12 cellular contexts compared by ENCODE assay signal in the genomic region with DNA sequence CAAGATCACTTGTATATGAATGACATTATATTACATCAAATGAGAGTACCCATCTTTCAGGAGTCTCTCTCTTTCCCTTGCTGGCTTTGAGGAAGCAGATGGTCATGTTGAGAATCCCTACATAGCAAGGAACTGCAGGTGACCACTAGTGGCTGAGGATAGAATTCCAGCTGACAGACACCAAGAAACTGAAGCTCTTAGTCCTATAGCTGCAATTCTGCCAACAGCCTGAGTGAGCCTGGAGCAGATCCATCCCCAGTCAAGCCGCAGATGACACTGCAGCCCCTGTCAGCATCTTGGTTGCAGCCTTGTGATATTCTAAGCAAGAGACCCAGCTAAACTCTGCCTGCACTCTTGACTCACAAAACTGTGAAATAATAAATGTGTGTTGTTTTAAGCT.
DNase-seq lines count a peak whose midpoint lies in the region; ATAC-seq and TF ChIP-seq lines count a peak whose summit lies in the region.
"Had no signal": no experiment of that assay in that cellular context is flagged by ENCODE, and none has a peak within 500 bp of the region (broad histone marks: within the 10 kb centered on the region; RNA-seq: fewer than 3 reads in every experiment).

No MANE protein-coding gene starts in this region.

- CTCF ChIA-PET in WTC11 (lab: Charles Lee): interaction anchor here (0.6 to 1.0 kb wide), 4 partner anchors 11 to 512 kb away, joined by 3 to 4 read pairs (median 4); no protein-coding TSS in a partner anchor

- H3K9me3 Mint-ChIP-seq in WTC11 (peaks cover 30% of the 10 kb centered on the region), progenitor cell of endocrine pancreas (ENCODE audit: low read depth) (peaks cover 11% of the 10 kb centered on the region)

- H3K36me3 Mint-ChIP-seq in WTC11 (peaks cover 24% of the 10 kb centered on the region), progenitor cell of endocrine pancreas (ENCODE audit: insufficient read depth) (no peaks in the 10 kb centered on the region)

- intact Hi-C loops in sciatic nerve (cut with DNase I): no loop called here

- H3K4me3 Mint-ChIP-seq in WTC11 (no peak overlapping the region), progenitor cell of endocrine pancreas (ENCODE audit: low read depth) (no peak overlapping the region)

- H3K27me3 Mint-ChIP-seq in WTC11 (ENCODE audit: low read depth): no peaks in the 10 kb centered on the region
- no peaks in the 10 kb centered on the region for H3K27me3 Mint-ChIP-seq in progenitor cell of endocrine pancreas

- peak; percentile 84 for ATAC-seq in WTC11
- no peak for ATAC-seq in sciatic nerve
- no peak for ATAC-seq in GM21423 (IDR thresholded peaks at IDR 0.05; ENCODE audit: unreplicated experiment)

- no peak overlapping the region for H3K27ac Mint-ChIP-seq in WTC11
- no peak overlapping the region for H3K27ac Mint-ChIP-seq in progenitor cell of endocrine pancreas

- TF ChIP-seq CTCF in WTC11 (IDR thresholded peaks at IDR 0.05) (no peak), progenitor cell of endocrine pancreas (IDR thresholded peaks at IDR 0.05; ENCODE audit: unreplicated experiment) (peak; percentile 22)

- H3K4me1 Mint-ChIP-seq in WTC11 (peaks cover 5% of the 10 kb centered on the region), progenitor cell of endocrine pancreas (ENCODE audit: low read depth) (peaks cover 12% of the 10 kb centered on the region)

- DNase-seq in NCI-H82 (lab: John Stamatoyannopoulos, UW) (peak; percentile 56), NCI-H82 treated with DMSO at 0.1 percent for 48 hours (lab: John Stamatoyannopoulos, UW; ENCODE audit: unreplicated experiment) (no peak), LoVo (ENCODE audit: low spot score) (peak; percentile 66), WTC11 (ENCODE audit: low spot score) (no peak), progenitor cell of endocrine pancreas (ENCODE audit: low spot score, unreplicated experiment) (no peak), sciatic nerve (ENCODE audit: low spot score) (no peak), T-helper 2 cell (no peak)
- DNase-seq: activated CD4-positive, alpha-beta T cell treated with anti-CD3 and anti-CD28 coated beads, Interleukin-2, amount 50 U/mL, for 1 hour; colonic mucosa; NCI-H187; stimulated activated CD4-positive, alpha-beta T cell treated with anti-CD3 and anti-CD28 coated beads, Interleukin-4, amount 100 ng/mL, for 24 hours had no signal

- POLR2A ChIA-PET in WTC11 (lab: Charles Lee): no interaction called here

TF ChIP-seq in WTC11, 78 proteins besides CTCF, POLR2A, EP300 and RAD21 (continues in another document):
- TF ChIP-seq KAT7 (CRISPR knock-in tag; IDR thresholded peaks at IDR 0.05; ENCODE audit: borderline replicate concordance) (no peak), ZMAT4 (CRISPR knock-in tag; IDR thresholded peaks at IDR 0.05) (no peak), AR (CRISPR knock-in tag; IDR thresholded peaks at IDR 0.05) (no peak), ZNF219 (CRISPR knock-in tag; IDR thresholded peaks at IDR 0.05; ENCODE audit: borderline replicate concordance) (no peak), ATF1 (CRISPR knock-in tag; IDR thresholded peaks at IDR 0.05) (no peak), ESRRA (CRISPR knock-in tag; IDR thresholded peaks at IDR 0.05; ENCODE audit: borderline replicate concordance) (no peak)
- TF ChIP-seq, protein P1, sequence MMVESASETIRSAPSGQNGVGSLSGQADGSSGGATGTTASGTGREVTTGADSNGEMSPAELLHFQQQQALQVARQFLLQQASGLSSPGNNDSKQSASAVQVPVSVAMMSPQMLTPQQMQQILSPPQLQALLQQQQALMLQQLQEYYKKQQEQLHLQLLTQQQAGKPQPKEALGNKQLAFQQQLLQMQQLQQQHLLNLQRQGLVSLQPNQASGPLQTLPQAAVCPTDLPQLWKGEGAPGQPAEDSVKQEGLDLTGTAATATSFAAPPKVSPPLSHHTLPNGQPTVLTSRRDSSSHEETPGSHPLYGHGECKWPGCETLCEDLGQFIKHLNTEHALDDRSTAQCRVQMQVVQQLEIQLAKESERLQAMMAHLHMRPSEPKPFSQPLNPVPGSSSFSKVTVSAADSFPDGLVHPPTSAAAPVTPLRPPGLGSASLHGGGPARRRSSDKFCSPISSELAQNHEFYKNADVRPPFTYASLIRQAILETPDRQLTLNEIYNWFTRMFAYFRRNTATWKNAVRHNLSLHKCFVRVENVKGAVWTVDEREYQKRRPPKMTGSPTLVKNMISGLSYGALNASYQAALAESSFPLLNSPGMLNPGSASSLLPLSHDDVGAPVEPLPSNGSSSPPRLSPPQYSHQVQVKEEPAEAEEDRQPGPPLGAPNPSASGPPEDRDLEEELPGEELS (CRISPR knock-in tag; IDR thresholded peaks at IDR 0.05): no peak
- TF ChIP-seq, protein P2, sequence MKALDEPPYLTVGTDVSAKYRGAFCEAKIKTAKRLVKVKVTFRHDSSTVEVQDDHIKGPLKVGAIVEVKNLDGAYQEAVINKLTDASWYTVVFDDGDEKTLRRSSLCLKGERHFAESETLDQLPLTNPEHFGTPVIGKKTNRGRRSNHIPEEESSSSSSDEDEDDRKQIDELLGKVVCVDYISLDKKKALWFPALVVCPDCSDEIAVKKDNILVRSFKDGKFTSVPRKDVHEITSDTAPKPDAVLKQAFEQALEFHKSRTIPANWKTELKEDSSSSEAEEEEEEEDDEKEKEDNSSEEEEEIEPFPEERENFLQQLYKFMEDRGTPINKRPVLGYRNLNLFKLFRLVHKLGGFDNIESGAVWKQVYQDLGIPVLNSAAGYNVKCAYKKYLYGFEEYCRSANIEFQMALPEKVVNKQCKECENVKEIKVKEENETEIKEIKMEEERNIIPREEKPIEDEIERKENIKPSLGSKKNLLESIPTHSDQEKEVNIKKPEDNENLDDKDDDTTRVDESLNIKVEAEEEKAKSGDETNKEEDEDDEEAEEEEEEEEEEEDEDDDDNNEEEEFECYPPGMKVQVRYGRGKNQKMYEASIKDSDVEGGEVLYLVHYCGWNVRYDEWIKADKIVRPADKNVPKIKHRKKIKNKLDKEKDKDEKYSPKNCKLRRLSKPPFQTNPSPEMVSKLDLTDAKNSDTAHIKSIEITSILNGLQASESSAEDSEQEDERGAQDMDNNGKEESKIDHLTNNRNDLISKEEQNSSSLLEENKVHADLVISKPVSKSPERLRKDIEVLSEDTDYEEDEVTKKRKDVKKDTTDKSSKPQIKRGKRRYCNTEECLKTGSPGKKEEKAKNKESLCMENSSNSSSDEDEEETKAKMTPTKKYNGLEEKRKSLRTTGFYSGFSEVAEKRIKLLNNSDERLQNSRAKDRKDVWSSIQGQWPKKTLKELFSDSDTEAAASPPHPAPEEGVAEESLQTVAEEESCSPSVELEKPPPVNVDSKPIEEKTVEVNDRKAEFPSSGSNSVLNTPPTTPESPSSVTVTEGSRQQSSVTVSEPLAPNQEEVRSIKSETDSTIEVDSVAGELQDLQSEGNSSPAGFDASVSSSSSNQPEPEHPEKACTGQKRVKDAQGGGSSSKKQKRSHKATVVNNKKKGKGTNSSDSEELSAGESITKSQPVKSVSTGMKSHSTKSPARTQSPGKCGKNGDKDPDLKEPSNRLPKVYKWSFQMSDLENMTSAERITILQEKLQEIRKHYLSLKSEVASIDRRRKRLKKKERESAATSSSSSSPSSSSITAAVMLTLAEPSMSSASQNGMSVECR (CRISPR knock-in tag; IDR thresholded peaks at IDR 0.05; ENCODE audit: borderline replicate concordance): no peak

Comparison
In these comparisons a context has a peak if more than half of its experiments do, and no peak if none do; other contexts are left out.
1. DNase-seq: peak in NCI-H82 (single experiment) and LoVo (single experiment); none in NCI-H82 treated with DMSO at 0.1 percent for 48 hours (single experiment), WTC11 (single experiment), progenitor cell of endocrine pancreas (single experiment), sciatic nerve (single experiment) and T-helper 2 cell (0 of 5).